In genomic region chr19:14763497-14764145, GRCh38 we compare ENCODE assay signal across 23 cellular contexts. TPM values are rescaled to one million over a fixed set of nuclear protein-coding genes. Genes with fewer than 3 reads are reported as not detected.
"Had no signal": no experiment of that assay in that cellular context is flagged by ENCODE, and none has a peak within 500 bp of the region (broad histone marks: within the 10 kb centered on the region; RNA-seq: fewer than 3 reads in every experiment).

No MANE protein-coding gene starts in this region.

- H3K27ac Mint-ChIP-seq: nephron progenitor cell had no signal

- H3K27me3 ChIP-seq: right atrium auricular region, suprapubic skin, thyroid gland, upper lobe of left lung, uterus had no signal

- H3K36me3 ChIP-seq: esophagus muscularis mucosa, gastroesophageal sphincter, left ventricle myocardium inferior, right atrium auricular region, suprapubic skin, thyroid gland, upper lobe of left lung, uterus had no signal

- H3K4me1 ChIP-seq: esophagus muscularis mucosa, gastroesophageal sphincter, left ventricle myocardium inferior, lower lobe of right lung, right atrium auricular region, suprapubic skin, thyroid gland, upper lobe of left lung, uterus had no signal

- H3K4me3 ChIP-seq: esophagus muscularis mucosa, gastroesophageal sphincter, left ventricle myocardium inferior, lower lobe of right lung, right atrium auricular region, smooth muscle cell, suprapubic skin, thyroid gland, upper lobe of left lung, uterus had no signal

- DNase-seq: cortex of kidney; effector memory CD4-positive, alpha-beta T cell; foreskin fibroblast; glutamatergic neuron; islet precursor cell; left ventricle myocardium inferior; mesenchymal stem cell; midbrain; nephron progenitor cell; stimulated activated CD4-positive, alpha-beta T cell treated with anti-CD3 and anti-CD28 coated beads, Interleukin-2, amount 100 ng/mL, for 48 hours; stimulated activated naive CD8-positive, alpha-beta T cell treated with anti-CD3 and anti-CD28 coated beads, Interleukin-15, Interleukin-2, amounts not matched to agents 100 U/mL and 50 U/mL, for 24 hours; thyroid gland; upper lobe of left lung; uterus had no signal

- H3K9me3 ChIP-seq: lower lobe of right lung, right atrium auricular region, suprapubic skin, thyroid gland, upper lobe of left lung had no signal

- ATAC-seq: gastroesophageal sphincter; lower lobe of right lung; stimulated activated naive CD8-positive, alpha-beta T cell treated with anti-CD3 and anti-CD28 coated beads, Interleukin-15, Interleukin-2, amounts not matched to agents 100 U/mL and 50 U/mL, for 24 hours had no signal

- H3K27ac ChIP-seq: epithelial cell of prostate, esophagus muscularis mucosa, gastroesophageal sphincter, left ventricle myocardium inferior, lower lobe of right lung, right atrium auricular region, suprapubic skin, thyroid gland, upper lobe of left lung, uterus had no signal

- H3K4me2 ChIP-seq: smooth muscle cell had no signal

- FAIRE-seq: endometrium had no signal

- H3K4me1 Mint-ChIP-seq: nephron progenitor cell had no signal

- H3K4me3 Mint-ChIP-seq: nephron progenitor cell had no signal

RNA-seq across cellular contexts. Expression of gene ADGRE2, which starts 14.7 kb away (rescaled TPM):
- total RNA-seq: osteocyte had no signal
